12 cellular contexts compared by ENCODE assay signal in genomic region chr15:37109151-37109912, GRCh38. TPM values are rescaled to one million over a fixed set of nuclear protein-coding genes. Genes with fewer than 3 reads are reported as not detected.
A peak's percentile ranks its signal among the peaks of the same experiment; 100 is the strongest.
DNase-seq lines count a peak whose midpoint lies in the region; TF ChIP-seq lines count a peak whose summit lies in the region.
"Had no signal": no experiment of that assay in that cellular context is flagged by ENCODE, and none has a peak within 500 bp of the region (broad histone marks: within the 10 kb centered on the region; RNA-seq: fewer than 3 reads in every experiment).

No MANE protein-coding gene starts in this region.

- H3K36me3 ChIP-seq in adrenal gland (replicated peaks in 1 of 2) (no peaks in the 10 kb centered on the region), iPS-18a (ENCODE audit: control insufficient read depth, low read depth, low read length) (no peaks in the 10 kb centered on the region), sigmoid colon (no peaks in the 10 kb centered on the region)

- TF ChIP-seq POLR2A in adrenal gland (IDR thresholded peaks at IDR 0.05) (peak in 1 of 2 donors; percentile 16), sigmoid colon (IDR thresholded peaks at IDR 0.05) (no peak)

- TF ChIP-seq EP300 in sigmoid colon (IDR thresholded peaks at IDR 0.05) = no peak

- H3K4me1 ChIP-seq in adrenal gland (replicated peaks in 1 of 2) = peaks cover 4 to 26% of the 10 kb centered on the region in 2 donors
- H3K4me1 ChIP-seq in iPS-18a (ENCODE audit: control insufficient read depth, low read depth, low read length) = peaks cover 47% of the 10 kb centered on the region
- H3K4me1 ChIP-seq in sigmoid colon = peaks cover 0 to 34% (median 31%) of the 10 kb centered on the region in 4 donors

- intact Hi-C loops in adrenal gland (cut with DNase I) = loop anchor here in 1 of 2 donors (10.0 kb wide), 1 partner anchor 225 kb away; no protein-coding TSS in a partner anchor
- intact Hi-C loops in sigmoid colon (cut with DNase I) = loop anchor here (10.0 kb wide), 1 partner anchor 325 kb away; no protein-coding TSS in a partner anchor

- H3K9me3 ChIP-seq in adrenal gland (replicated peaks in 1 of 3) = no peaks in the 10 kb centered on the region
- no peaks in the 10 kb centered on the region for H3K9me3 ChIP-seq in iPS-18a (ENCODE audit: control insufficient read depth, low read depth, low read length)
- H3K9me3 ChIP-seq in sigmoid colon = no peaks in the 10 kb centered on the region

- 34 to 45% (median 38%) methylated on average over 18 of the region's 18 CpGs for WGBS in adrenal gland, 4 donors
- 24 to 31% methylated on average over 18 of the region's 18 CpGs for WGBS in sigmoid colon, 2 donors

- peak overlapping the region; percentile 85 to 98 (median 98) for H3K27ac ChIP-seq in adrenal gland
- no peak overlapping the region for H3K27ac ChIP-seq in iPS-18a (ENCODE audit: low read length)
- H3K27ac ChIP-seq in sigmoid colon = peak overlapping the region; percentile 95 to 97 (median 96)
- H3K27ac ChIP-seq: 22Rv1 had no signal

- TF ChIP-seq CTCF in adrenal gland (IDR thresholded peaks at IDR 0.05) = no peak
- no peak for TF ChIP-seq CTCF in sigmoid colon (IDR thresholded peaks at IDR 0.05)
- no peak for TF ChIP-seq CTCF in GM10248 (IDR thresholded peaks at IDR 0.05; ENCODE audit: control extremely low read depth, extremely low read depth, low read depth, missing control alignments)

- peak overlapping the region in 2 of 4 donors; percentile 32 to 73 for H3K4me3 ChIP-seq in adrenal gland
- H3K4me3 ChIP-seq in iPS-18a (ENCODE audit: low read length) = peak overlapping the region; percentile 76
- H3K4me3 ChIP-seq in sigmoid colon = peak overlapping the region; percentile 36 to 87 (median 64)

- CTCF ChIA-PET in GM10248 (lab: Yijun Ruan, JAX) = interaction anchor here (0.9 to 1.7 kb wide), 5 partner anchors 25 to 607 kb away, joined by 3 to 9 read pairs (median 4); no protein-coding TSS in a partner anchor

- H3K9ac ChIP-seq in iPS-18a (ENCODE audit: low read length) = no peak overlapping the region

- H3K27me3 ChIP-seq in adrenal gland = no peaks in the 10 kb centered on the region
- H3K27me3 ChIP-seq in iPS-18a (ENCODE audit: control insufficient read depth, insufficient read depth, low read length) = peaks cover 96% of the 10 kb centered on the region
- no peaks in the 10 kb centered on the region for H3K27me3 ChIP-seq in sigmoid colon

- POLR2A ChIA-PET in GM10248 (lab: Yijun Ruan, JAX) = no interaction called here

- peak; percentile 37 for DNase-seq in DMS53 (lab: John Stamatoyannopoulos, UW)
- DNase-seq in DMS53 treated with DMSO at 0.1 percent for 48 hours (lab: John Stamatoyannopoulos, UW; ENCODE audit: unreplicated experiment) = no peak
- peak in 2 of 7 donors; percentile 18 to 29 for DNase-seq in adrenal gland
- peak; percentile 63 for DNase-seq in sigmoid colon
- no peak for DNase-seq in GM10248 (ENCODE audit: extremely low spot score)
- DNase-seq in NCI-H524 (lab: John Stamatoyannopoulos, UW) = no peak
- DNase-seq in NOMO-1 treated with dmso at 0.1 percent for 144 hours (lab: John Stamatoyannopoulos, UW; ENCODE audit: unreplicated experiment) = no peak
- DNase-seq: CD8-positive, alpha-beta memory T cell; effector CD4-positive, alpha-beta T cell; midbrain had no signal

RNA-seq across cellular contexts. Expression of gene MEIS2, which starts 9.0 kb away (rescaled TPM):
- total RNA-seq in adrenal gland (100 to 1,000 TPM in 3 of 8 donors, 10 to 100 TPM in 5; 45.0 to 139 (median 76.1) TPM), sigmoid colon (100 to 1,000 TPM in 1 of 4 donors, 10 to 100 TPM in 3; 76.0 to 154 (median 85.1) TPM)
- polyA plus RNA-seq in adrenal gland (10 to 100 TPM; 36.2 to 75.3 (median 38.4) TPM), sigmoid colon (1 to 10 TPM; 1.4 to 8.5 (median 4.2) TPM)
- total RNA-seq: CD8-positive, alpha-beta memory T cell had no signal
- polyA plus RNA-seq: CD8-positive, alpha-beta memory T cell had no signal

Comparison
In these comparisons a context has a peak if more than half of its experiments do, and no peak if none do; other contexts are left out.
1. DNase-seq: peak in DMS53 (single experiment) and sigmoid colon (single experiment); none in DMS53 treated with DMSO at 0.1 percent for 48 hours (single experiment), GM10248 (single experiment), NCI-H524 (0 of 2) and NOMO-1 treated with dmso at 0.1 percent for 144 hours (single experiment).